1 cellular context compared by ENCODE assay signal in the genomic region with DNA sequence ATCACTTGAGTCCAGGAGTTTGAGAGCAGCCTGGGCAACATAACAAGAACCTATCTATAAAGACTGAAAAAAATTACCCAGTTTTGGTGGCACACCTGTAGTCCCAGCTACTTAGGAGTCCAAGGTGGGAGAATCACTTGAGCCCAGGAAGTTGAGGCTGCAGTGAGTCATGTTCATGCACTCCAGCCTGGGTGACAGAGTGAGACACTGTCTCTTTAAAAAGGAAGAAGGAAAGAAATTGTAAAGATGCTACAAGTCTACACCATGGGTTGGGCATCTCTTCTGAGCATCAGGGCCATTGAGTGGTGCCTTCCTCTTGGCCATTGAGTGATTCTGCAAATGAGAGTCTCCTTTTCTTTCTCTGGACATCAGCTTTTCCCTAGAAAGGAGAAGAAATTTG.
TF ChIP-seq lines count a peak whose summit lies in the region.

No MANE protein-coding gene starts in this region.

TF ChIP-seq in GM23338, 12 proteins besides CTCF, POLR2A, EP300 and RAD21 (continued from another document):
- TF ChIP-seq, protein P1, sequence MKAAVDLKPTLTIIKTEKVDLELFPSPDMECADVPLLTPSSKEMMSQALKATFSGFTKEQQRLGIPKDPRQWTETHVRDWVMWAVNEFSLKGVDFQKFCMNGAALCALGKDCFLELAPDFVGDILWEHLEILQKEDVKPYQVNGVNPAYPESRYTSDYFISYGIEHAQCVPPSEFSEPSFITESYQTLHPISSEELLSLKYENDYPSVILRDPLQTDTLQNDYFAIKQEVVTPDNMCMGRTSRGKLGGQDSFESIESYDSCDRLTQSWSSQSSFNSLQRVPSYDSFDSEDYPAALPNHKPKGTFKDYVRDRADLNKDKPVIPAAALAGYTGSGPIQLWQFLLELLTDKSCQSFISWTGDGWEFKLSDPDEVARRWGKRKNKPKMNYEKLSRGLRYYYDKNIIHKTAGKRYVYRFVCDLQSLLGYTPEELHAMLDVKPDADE (IDR thresholded peaks at IDR 0.05): no peak
